Comparison of ENCODE assay signal across 7 cellular contexts in genomic region chr17:7857724-7858486, GRCh38. TPM values are rescaled to one million over a fixed set of nuclear protein-coding genes. Genes with fewer than 3 reads are reported as not detected.
A peak's percentile ranks its signal among the peaks of the same experiment; 100 is the strongest.
DNase-seq lines count a peak whose midpoint lies in the region; ATAC-seq, FAIRE-seq and TF ChIP-seq lines count a peak whose summit lies in the region.

Gene CYB5D1 (plus strand): TSS chr17:7858003. CDS start chr17:7858135, 132 bp downstream.

- peak within 1 kb of the TSS; percentile 70 for H3K4me3 ChIP-seq in brain microvascular endothelial cell (ENCODE audit: low read depth, low read length)
- H3K4me3 ChIP-seq in small intestine (ENCODE audit: low read depth in 1 of 2, low read length in 2 of 2) = peak within 1 kb of the TSS; percentile 48 to 53

- in situ Hi-C loops in brain microvascular endothelial cell (cut with HindIII; ENCODE audit: low pct_ligation_motif_present, low sequenced_read_pairs) = no loop called here

- no peak for FAIRE-seq in small intestine (lab: Jason Lieb, UNC)

- H3K9me3 ChIP-seq in small intestine (ENCODE audit: control insufficient read depth, low read depth) = no peaks in the 10 kb centered on the region

- peaks cover 0 to 4% of the 10 kb centered on the region in 2 donors for H3K4me1 ChIP-seq in small intestine (ENCODE audit: control insufficient read depth in 2 of 2, insufficient read depth in 1 of 2, low read depth in 1 of 2, low read length in 1 of 2)

- 2 to 3% (median 3%) methylated on average over 48 of the region's 48 CpGs for WGBS in small intestine, 3 donors

- H3K27me3 ChIP-seq in brain microvascular endothelial cell (replicated peaks) (no peaks in the 10 kb centered on the region), small intestine (ENCODE audit: control insufficient read depth in 2 of 2, insufficient read depth in 2 of 2, low read length in 2 of 2) (no peaks in the 10 kb centered on the region)

- H3K36me3 ChIP-seq in brain microvascular endothelial cell (replicated peaks) (peaks cover 8% of the 10 kb centered on the region), small intestine (ENCODE audit: control insufficient read depth in 2 of 2, insufficient read depth in 2 of 2, low read length in 2 of 2) (peaks cover 1 to 5% of the 10 kb centered on the region in 2 donors)

- DNase-seq in NCI-H2029 treated with DMSO at 0.1 percent for 48 hours (lab: John Stamatoyannopoulos, UW) = peak; percentile 86
- DNase-seq in UCSD-AML1 (lab: John Stamatoyannopoulos, UW; ENCODE audit: unreplicated experiment) = peak; percentile 89
- peak; percentile 94 for DNase-seq in brain microvascular endothelial cell
- peak; percentile 57 for DNase-seq in iPS-NIHi7 (ENCODE audit: extremely low spot score)
- DNase-seq in small intestine = peak; percentile 95

- no peak for TF ChIP-seq CTCF in brain microvascular endothelial cell (IDR thresholded peaks at IDR 0.05; ENCODE audit: low read depth, low read length, missing control alignments)

- ATAC-seq in GM18508 (IDR thresholded peaks at IDR 0.05; ENCODE audit: insufficient read depth, unreplicated experiment) (peak; percentile 18), HG02938 (IDR thresholded peaks at IDR 0.05; ENCODE audit: unreplicated experiment) (peak; percentile 37)

- H3K27ac ChIP-seq in brain microvascular endothelial cell = peak within 1 kb of the TSS; percentile 92
- peak within 1 kb of the TSS; percentile 50 to 89 for H3K27ac ChIP-seq in small intestine (ENCODE audit: low read depth in 1 of 2, low read length in 1 of 2)

RNA-seq across cellular contexts. Expression of gene CYB5D1, which starts in this region (rescaled TPM):
- polyA plus RNA-seq in small intestine = 1 to 10 TPM; 4.9 to 7.9 (median 4.9) TPM

Comparison
In these comparisons a context has a peak if more than half of its experiments do, and no peak if none do; other contexts are left out.
1. Peak in every context shown above with its lines: DNase-seq, ATAC-seq, H3K4me3 ChIP-seq and H3K27ac ChIP-seq.